14 cellular contexts compared by ENCODE assay signal in the genomic region with DNA sequence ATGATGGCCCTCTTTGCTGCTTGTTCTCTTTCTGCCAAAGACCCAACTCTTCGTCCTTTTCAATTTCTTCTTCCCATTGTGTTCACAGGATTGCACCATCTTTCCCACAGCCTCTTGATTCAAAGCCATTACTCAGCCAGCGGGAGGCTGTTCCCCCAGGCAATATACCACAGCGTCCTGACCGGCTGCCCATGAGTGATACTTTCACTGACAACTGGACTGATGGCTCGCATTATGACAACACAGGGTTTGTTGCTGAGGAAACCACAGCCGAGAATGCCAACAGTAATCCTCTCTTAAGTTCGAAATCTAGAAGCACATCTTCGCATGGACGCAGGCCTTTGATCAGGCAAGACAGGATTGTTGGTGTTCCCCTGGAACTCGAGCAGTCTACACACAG.
DNase-seq lines count a peak whose midpoint lies in the region; ATAC-seq and TF ChIP-seq lines count a peak whose summit lies in the region.
"Had no signal": no experiment of that assay in that cellular context is flagged by ENCODE, and none has a peak within 500 bp of the region (broad histone marks: within the 10 kb centered on the region; RNA-seq: fewer than 3 reads in every experiment).

No MANE protein-coding gene starts in this region.

- peak overlapping the region; percentile 6 for H3K4me2 ChIP-seq in mammary epithelial cell (ENCODE audit: insufficient read depth, low read depth, low read length)

- no peak overlapping the region for H3K27ac ChIP-seq in mammary epithelial cell (ENCODE audit: insufficient read depth, low read depth, low read length)
- H3K27ac ChIP-seq: esophagus squamous epithelium had no signal

- no peak for TF ChIP-seq CTCF in mammary epithelial cell (conservative IDR thresholded peaks at IDR 0.05 in 1 of 2, IDR thresholded peaks at IDR 0.05 in 1 of 2; ENCODE audit: extremely low read depth in 1 of 2, insufficient read depth in 1 of 2, low read depth in 1 of 2, low read length in 2 of 2)

- no peaks in the 10 kb centered on the region for H3K79me2 ChIP-seq in mammary epithelial cell (ENCODE audit: insufficient read depth, low read length)

- dilution Hi-C loops in mammary epithelial cell (cut with HindIII; ENCODE audit: low sequenced_read_pairs) = no loop called here

- H3K4me1 ChIP-seq in mammary epithelial cell (ENCODE audit: insufficient read depth, low read length) = peaks cover 7% of the 10 kb centered on the region
- H3K4me1 ChIP-seq in HAP-1 = no peaks in the 10 kb centered on the region
- H3K4me1 ChIP-seq: esophagus squamous epithelium had no signal

- no peaks in the 10 kb centered on the region for H3K27me3 ChIP-seq in mammary epithelial cell (ENCODE audit: insufficient read depth, low read length)
- H3K27me3 ChIP-seq in HAP-1 (ENCODE audit: low read depth) = no peaks in the 10 kb centered on the region
- H3K27me3 ChIP-seq: esophagus squamous epithelium had no signal

- H3K9me3 ChIP-seq in mammary epithelial cell (replicated peaks; ENCODE audit: insufficient read depth, low read length) = no peaks in the 10 kb centered on the region
- H3K9me3 ChIP-seq in HAP-1 = no peaks in the 10 kb centered on the region
- H3K9me3 ChIP-seq: esophagus squamous epithelium had no signal

- in situ Hi-C loops in mammary epithelial cell (cut with MboI; ENCODE audit: low sequenced_read_pairs in 2 of 2) = loop anchor here in 1 of 2 donors (10.0 kb wide), 1 partner anchor 477 kb away; no protein-coding TSS in a partner anchor
- in situ Hi-C loops in HAP-1 (cut with MboI; ENCODE audit: low sequenced_read_pairs) = no loop called here

- H3K36me3 ChIP-seq in mammary epithelial cell (ENCODE audit: insufficient read depth, low read length) (no peaks in the 10 kb centered on the region), HAP-1 (replicated peaks) (no peaks in the 10 kb centered on the region)
- H3K36me3 ChIP-seq: esophagus squamous epithelium had no signal

- CTCF ChIA-PET in mammary epithelial cell (lab: Charles Lee; ENCODE audit: low non-redundant PET) = no interaction called here

- DNase-seq in H4 (ENCODE audit: low spot score) (peak; percentile 68), NOMO-1 treated with DMSO at 0.1 percent for 48 hours (lab: John Stamatoyannopoulos, UW; ENCODE audit: unreplicated experiment) (peak; percentile 59), mammary epithelial cell (peak; percentile 95), myocyte (ENCODE audit: low read depth) (peak; percentile 70), NCI-H524 treated with DMSO at 0.1 percent for 48 hours (lab: John Stamatoyannopoulos, UW) (no peak), HAP-1 (ENCODE audit: low spot score in 2 of 2) (no peak)
- DNase-seq: activated CD4-positive, alpha-beta memory T cell treated with anti-CD3 and anti-CD28 coated beads for 36 hours; DMS79 treated with DMSO at 0.1 percent for 48 hours; esophagus squamous epithelium; OCI-M1; stimulated activated naive CD8-positive, alpha-beta T cell treated with anti-CD3 and anti-CD28 coated beads, Interleukin-15, Interleukin-2, amounts not matched to agents 100 U/mL and 50 U/mL, for 24 hours; T-helper 17 cell had no signal

- no peak overlapping the region for H3K9ac ChIP-seq in mammary epithelial cell (ENCODE audit: insufficient read depth, low read length)

- ATAC-seq in HG02884 (IDR thresholded peaks at IDR 0.05; ENCODE audit: unreplicated experiment) = no peak
- no peak for ATAC-seq in HG02885 (IDR thresholded peaks at IDR 0.05; ENCODE audit: poor library complexity, unreplicated experiment)
- ATAC-seq: stimulated activated naive CD8-positive, alpha-beta T cell treated with anti-CD3 and anti-CD28 coated beads, Interleukin-15, Interleukin-2, amounts not matched to agents 100 U/mL and 50 U/mL, for 24 hours; T-helper 17 cell had no signal

- 49% methylated on average over 10 of the region's 10 CpGs for WGBS in mammary epithelial cell (ENCODE audit: low coverage, missing lambda C conversion rate)

- H2AFZ ChIP-seq in mammary epithelial cell (ENCODE audit: low read depth, low read length) = no peak overlapping the region

- H4K20me1 ChIP-seq in mammary epithelial cell (ENCODE audit: insufficient read depth, low read length) = no peaks in the 10 kb centered on the region

- H3K4me3 ChIP-seq in mammary epithelial cell (replicated peaks in 1 of 3; ENCODE audit: insufficient read depth in 1 of 3, low read depth in 2 of 3, low read length in 3 of 3) (no peak overlapping the region), HAP-1 (no peak overlapping the region)
- H3K4me3 ChIP-seq: esophagus squamous epithelium had no signal

- intact Hi-C loops in mammary epithelial cell (cut with micrococcal nuclease) = loop anchor here (5.0 to 10.0 kb wide), 2 partner anchors 184 to 1017 kb away; partner anchors contain the start of gene SRSF11

- BruUV-seq in mammary epithelial cell (replicated peaks; lab: Mats Ljungman, UMichigan) = no TSS peak

Comparison
In these comparisons a context has a peak if more than half of its experiments do, and no peak if none do; other contexts are left out.
1. DNase-seq: peak in H4 (single experiment), NOMO-1 treated with DMSO at 0.1 percent for 48 hours (single experiment), mammary epithelial cell (single experiment) and myocyte (single experiment); none in NCI-H524 treated with DMSO at 0.1 percent for 48 hours (single experiment) and HAP-1 (0 of 2).